ENCODE assay signal across 1 cellular context in genomic region chr18:79897940-79898625, GRCh38.
TF ChIP-seq lines count a peak whose summit lies in the region.

No MANE protein-coding gene starts in this region.

TF ChIP-seq in GM12878, 131 proteins besides CTCF, POLR2A, EP300 and RAD21:
- TF ChIP-seq BCLAF1 (IDR thresholded peaks at IDR 0.05), result no peak
- no peak for TF ChIP-seq CBX5 (IDR thresholded peaks at IDR 0.05; ENCODE audit: low read depth)
- TF ChIP-seq CBFB (IDR thresholded peaks at IDR 0.05; ENCODE audit: low read depth), result no peak
- TF ChIP-seq SIN3A (IDR thresholded peaks at IDR 0.05; ENCODE audit: low read depth, low read length), result no peak
- TF ChIP-seq TBL1XR1 (IDR thresholded peaks at IDR 0.05; ENCODE audit: low read depth, low read length), result no peak
- TF ChIP-seq ZNF687 (IDR thresholded peaks at IDR 0.05), result no peak
- TF ChIP-seq ZBED1 (IDR thresholded peaks at IDR 0.05; ENCODE audit: borderline replicate concordance), result no peak
- no peak for TF ChIP-seq RCOR1 (conservative IDR thresholded peaks at IDR 0.05; ENCODE audit: low read depth, low read length)
- TF ChIP-seq STAT1 (conservative IDR thresholded peaks at IDR 0.05), result no peak
- no peak for TF ChIP-seq PBX3 (IDR thresholded peaks at IDR 0.05; ENCODE audit: insufficient replicate concordance, low read depth, low read length)
- no peak for TF ChIP-seq ASH2L (IDR thresholded peaks at IDR 0.05; ENCODE audit: borderline replicate concordance, low read depth)
- no peak for TF ChIP-seq CEBPB (IDR thresholded peaks at IDR 0.05; ENCODE audit: borderline replicate concordance in 1 of 2, low read depth in 2 of 2, low read length in 2 of 2)
- no peak for TF ChIP-seq ZNF24 (IDR thresholded peaks at IDR 0.05)
- TF ChIP-seq RAD51 (IDR thresholded peaks at IDR 0.05), result no peak
- TF ChIP-seq CBX3 (IDR thresholded peaks at IDR 0.05; ENCODE audit: borderline replicate concordance, low read depth), result no peak
- no peak for TF ChIP-seq SMC3 (IDR thresholded peaks at IDR 0.05; ENCODE audit: borderline replicate concordance, low read length)
- TF ChIP-seq CHD2 (IDR thresholded peaks at IDR 0.05; ENCODE audit: borderline replicate concordance, low read depth, low read length), result no peak
